ENCODE assay signal across 23 cellular contexts in genomic region chr12:49026101-49026500, GRCh38. TPM values are rescaled to one million over a fixed set of nuclear protein-coding genes. Genes with fewer than 3 reads are reported as not detected.
A peak's percentile ranks its signal among the peaks of the same experiment; 100 is the strongest.
DNase-seq lines count a peak whose midpoint lies in the region; ATAC-seq, FAIRE-seq and TF ChIP-seq lines count a peak whose summit lies in the region.
"Had no signal": no experiment of that assay in that cellular context is flagged by ENCODE, and none has a peak within 500 bp of the region (broad histone marks: within the 10 kb centered on the region; RNA-seq: fewer than 3 reads in every experiment).

No MANE protein-coding gene starts in this region.

- CTCF ChIA-PET in activated CD4-positive, alpha-beta T cell treated with anti-CD3 and anti-CD28 coated beads for 36 hours (lab: Charles Lee), result interaction anchor here (0.5 to 1.4 kb wide), 6 partner anchors 13 to 82 kb away, joined by 3 read pairs; no protein-coding TSS in a partner anchor

- H3K27ac Mint-ChIP-seq in activated CD4-positive, alpha-beta T cell treated with anti-CD3 and anti-CD28 coated beads for 36 hours, result peak overlapping the region; percentile 34
- peak overlapping the region; percentile 8 for H3K27ac Mint-ChIP-seq in T-helper 17 cell
- H3K27ac Mint-ChIP-seq in glutamatergic neuron (ENCODE audit: unreplicated experiment), result peak overlapping the region; percentile 18
- H3K27ac Mint-ChIP-seq in stimulated activated naive B cell treated with anti-CD40 and anti-IgM and Interleukin-4, amounts not matched to agents 10 μg/mL and 1 μg/mL and 100 μg/mL, for 72 hours, result peak overlapping the region; percentile 1
- H3K27ac Mint-ChIP-seq: HFFc6 had no signal

- 95 to 98% methylated on average over 21 of the region's 21 CpGs for WGBS in thyroid gland, 2 donors

- H3K9ac ChIP-seq in kidney (ENCODE audit: low read length in 2 of 2), result no peak overlapping the region
- H3K9ac ChIP-seq: KMS-11, SK-N-SH had no signal

- TF ChIP-seq POLR2A in thyroid gland (IDR thresholded peaks at IDR 0.05), result no peak

- H3K27ac ChIP-seq in thyroid gland (no peak overlapping the region), kidney (ENCODE audit: low read depth in 2 of 2, low read length in 2 of 2) (no peak overlapping the region)
- H3K27ac ChIP-seq: 22Rv1, KMS-11 had no signal

- H3K4me1 ChIP-seq in thyroid gland, result no peaks in the 10 kb centered on the region
- no peaks in the 10 kb centered on the region for H3K4me1 ChIP-seq in kidney (ENCODE audit: control insufficient read depth in 1 of 2, insufficient read depth in 1 of 2, low read depth in 1 of 2, low read length in 2 of 2)
- H3K4me1 ChIP-seq: Caco-2 had no signal

- H3K4me3 ChIP-seq in thyroid gland (replicated peaks in 1 of 3) (no peak overlapping the region), kidney (ENCODE audit: low read length in 2 of 2) (no peak overlapping the region)

- ATAC-seq in activated CD4-positive, alpha-beta T cell treated with anti-CD3 and anti-CD28 coated beads for 36 hours, result no peak
- ATAC-seq in T-helper 17 cell (no peak), HG03457 (IDR thresholded peaks at IDR 0.05; ENCODE audit: unreplicated experiment) (no peak)
- ATAC-seq in stimulated activated naive B cell treated with anti-CD40 and anti-IgM and Interleukin-4, amounts not matched to agents 10 μg/mL and 1 μg/mL and 100 μg/mL, for 72 hours (replicated peaks), result no peak

- H3K4me1 Mint-ChIP-seq in activated CD4-positive, alpha-beta T cell treated with anti-CD3 and anti-CD28 coated beads for 36 hours, result no peaks in the 10 kb centered on the region
- no peaks in the 10 kb centered on the region for H3K4me1 Mint-ChIP-seq in T-helper 17 cell
- H3K4me1 Mint-ChIP-seq in glutamatergic neuron (ENCODE audit: low read depth, unreplicated experiment), result no peaks in the 10 kb centered on the region
- H3K4me1 Mint-ChIP-seq in stimulated activated naive B cell treated with anti-CD40 and anti-IgM and Interleukin-4, amounts not matched to agents 10 μg/mL and 1 μg/mL and 100 μg/mL, for 72 hours, result peaks cover 3 to 9% of the 10 kb centered on the region in 2 donors

- no peak for FAIRE-seq in kidney (lab: Jason Lieb, UNC)
- FAIRE-seq: H54 had no signal

- POLR2A ChIA-PET in activated CD4-positive, alpha-beta T cell treated with anti-CD3 and anti-CD28 coated beads for 36 hours (lab: Charles Lee), result no interaction called here

- TF ChIP-seq CTCF in glutamatergic neuron (IDR thresholded peaks at IDR 0.05; ENCODE audit: partially characterized antibody, unreplicated experiment) (no peak), thyroid gland (IDR thresholded peaks at IDR 0.05) (no peak), kidney (IDR thresholded peaks at IDR 0.05; ENCODE audit: borderline replicate concordance, extremely low read depth, insufficient read depth) (no peak)

- no peak overlapping the region for H3K4me3 Mint-ChIP-seq in activated CD4-positive, alpha-beta T cell treated with anti-CD3 and anti-CD28 coated beads for 36 hours
- H3K4me3 Mint-ChIP-seq in T-helper 17 cell (no peak overlapping the region), glutamatergic neuron (ENCODE audit: unreplicated experiment) (no peak overlapping the region)
- H3K4me3 Mint-ChIP-seq in stimulated activated naive B cell treated with anti-CD40 and anti-IgM and Interleukin-4, amounts not matched to agents 10 μg/mL and 1 μg/mL and 100 μg/mL, for 72 hours, result no peak overlapping the region
- H3K4me3 Mint-ChIP-seq: HFFc6 had no signal

- H3K27me3 Mint-ChIP-seq in activated CD4-positive, alpha-beta T cell treated with anti-CD3 and anti-CD28 coated beads for 36 hours, result no peaks in the 10 kb centered on the region
- no peaks in the 10 kb centered on the region for H3K27me3 Mint-ChIP-seq in T-helper 17 cell
- H3K27me3 Mint-ChIP-seq in glutamatergic neuron (ENCODE audit: unreplicated experiment), result peaks cover 2% of the 10 kb centered on the region
- H3K27me3 Mint-ChIP-seq in stimulated activated naive B cell treated with anti-CD40 and anti-IgM and Interleukin-4, amounts not matched to agents 10 μg/mL and 1 μg/mL and 100 μg/mL, for 72 hours, result no peaks in the 10 kb centered on the region

- no peaks in the 10 kb centered on the region for H3K9me3 Mint-ChIP-seq in activated CD4-positive, alpha-beta T cell treated with anti-CD3 and anti-CD28 coated beads for 36 hours (ENCODE audit: low read depth)
- peaks cover 4% of the 10 kb centered on the region for H3K9me3 Mint-ChIP-seq in glutamatergic neuron (ENCODE audit: unreplicated experiment)
- no peaks in the 10 kb centered on the region for H3K9me3 Mint-ChIP-seq in stimulated activated naive B cell treated with anti-CD40 and anti-IgM and Interleukin-4, amounts not matched to agents 10 μg/mL and 1 μg/mL and 100 μg/mL, for 72 hours
- H3K9me3 Mint-ChIP-seq: HFFc6 had no signal

- H3K9me3 ChIP-seq in T-helper 17 cell (ENCODE audit: control insufficient read depth, low read length, poor library complexity, severe bottlenecking), result no peaks in the 10 kb centered on the region
- H3K9me3 ChIP-seq in thyroid gland, result no peaks in the 10 kb centered on the region
- no peaks in the 10 kb centered on the region for H3K9me3 ChIP-seq in kidney (ENCODE audit: control insufficient read depth in 1 of 2, low read length in 2 of 2)
- H3K9me3 ChIP-seq: Caco-2, SK-N-SH had no signal

- H3K36me3 ChIP-seq in thyroid gland (peaks cover 59 to 80% of the 10 kb centered on the region in 2 donors), kidney (ENCODE audit: control insufficient read depth in 1 of 2, insufficient read depth in 2 of 2, low read length in 2 of 2) (peaks cover 51 to 67% of the 10 kb centered on the region in 2 donors)

- intact Hi-C loops in activated CD4-positive, alpha-beta T cell treated with anti-CD3 and anti-CD28 coated beads for 36 hours (cut with DNase I, micrococcal nuclease), result no loop called here
- intact Hi-C loops in thyroid gland (cut with DNase I), result no loop called here
- intact Hi-C loops in kidney (cut with DNase I), result no loop called here

- peaks cover 50% of the 10 kb centered on the region for H3K36me3 Mint-ChIP-seq in activated CD4-positive, alpha-beta T cell treated with anti-CD3 and anti-CD28 coated beads for 36 hours (ENCODE audit: low read depth)
- H3K36me3 Mint-ChIP-seq in T-helper 17 cell (ENCODE audit: low read depth) (peaks cover 10% of the 10 kb centered on the region), glutamatergic neuron (ENCODE audit: unreplicated experiment) (peaks cover 6% of the 10 kb centered on the region)
- H3K36me3 Mint-ChIP-seq in stimulated activated naive B cell treated with anti-CD40 and anti-IgM and Interleukin-4, amounts not matched to agents 10 μg/mL and 1 μg/mL and 100 μg/mL, for 72 hours, result peaks cover 49 to 74% of the 10 kb centered on the region in 2 donors

- DNase-seq in activated CD4-positive, alpha-beta T cell treated with anti-CD3 and anti-CD28 coated beads for 36 hours, result no peak
- no peak for DNase-seq in activated CD4-positive, alpha-beta T cell treated with anti-CD3 and anti-CD28 coated beads, Interleukin-2, amount 50 U/mL, for 1 hour
- no peak for DNase-seq in T-helper 17 cell
- DNase-seq in glutamatergic neuron, result no peak
- no peak for DNase-seq in stimulated activated naive B cell treated with anti-CD40 and anti-IgM and Interleukin-4, amounts not matched to agents 10 μg/mL and 1 μg/mL and 100 μg/mL, for 72 hours
- no peak for DNase-seq in thyroid gland
- DNase-seq in kidney, result no peak
- DNase-seq: AML-193, GF-D8, HFFc6, NCI-H1417, NCI-H187 treated with DMSO at 0.1 percent for 48 hours, NCI-H226, NCI-H524, SHP77 treated with DMSO at 0.1 percent for 48 hours, SK-N-SH had no signal

- H3K27me3 ChIP-seq in thyroid gland, result no peaks in the 10 kb centered on the region

RNA-seq across cellular contexts. Expression of gene PRKAG1, which starts 7.5 kb away (rescaled TPM):
- 10 to 100 TPM; 54.5 to 62.6 TPM for total RNA-seq in activated CD4-positive, alpha-beta T cell treated with anti-CD3 and anti-CD28 coated beads for 36 hours
- total RNA-seq in T-helper 17 cell (10 to 100 TPM; 41.4 to 47.7 TPM), glutamatergic neuron (ENCODE audit: unreplicated experiment) (58.2 TPM), thyroid gland (10 to 100 TPM; 50.3 to 68.1 (median 59.9) TPM), kidney (57.1 TPM)
- polyA plus RNA-seq in kidney (ENCODE audit: insufficient read depth, low read depth, low replicate concordance), result 58.4 TPM

RNA-seq across cellular contexts. Expression of gene DDN, which starts 26.9 kb away (rescaled TPM):
- total RNA-seq in activated CD4-positive, alpha-beta T cell treated with anti-CD3 and anti-CD28 coated beads for 36 hours, result under 1 TPM; 0.48 to 0.61 TPM
- total RNA-seq in T-helper 17 cell (under 1 TPM; 0.62 to 0.70 TPM), glutamatergic neuron (ENCODE audit: unreplicated experiment) (6.4 TPM), thyroid gland (under 1 TPM in 2 of 4 donors, not detected in 2; 0.11 to 0.13 TPM), kidney (not detected)
- 27.0 TPM for polyA plus RNA-seq in kidney (ENCODE audit: insufficient read depth, low read depth, low replicate concordance)
- total RNA-seq: RPMI7951 had no signal

RNA-seq across cellular contexts. Expression of gene KMT2D, which starts 34.5 kb away (rescaled TPM):
- 10 to 100 TPM; 48.3 to 58.2 TPM for total RNA-seq in activated CD4-positive, alpha-beta T cell treated with anti-CD3 and anti-CD28 coated beads for 36 hours
- 100 to 1,000 TPM; 137 to 139 TPM for total RNA-seq in T-helper 17 cell
- total RNA-seq in glutamatergic neuron (ENCODE audit: unreplicated experiment), result 144 TPM
- 100 to 1,000 TPM in 1 of 4 donors, 10 to 100 TPM in 3; 42.5 to 107 (median 71.6) TPM for total RNA-seq in thyroid gland
- 89.9 TPM for total RNA-seq in kidney
- 5.0 TPM for polyA plus RNA-seq in kidney (ENCODE audit: insufficient read depth, low read depth, low replicate concordance)

RNA-seq across cellular contexts. Expression of gene RHEBL1, which starts 43.7 kb away (rescaled TPM):
- total RNA-seq in activated CD4-positive, alpha-beta T cell treated with anti-CD3 and anti-CD28 coated beads for 36 hours, result 10 to 100 TPM in 1 of 2 experiments, 1 to 10 TPM in 1; 6.7 to 13.3 TPM
- total RNA-seq in T-helper 17 cell, result 1 to 10 TPM; 7.9 to 8.1 TPM
- 2.3 TPM for total RNA-seq in glutamatergic neuron (ENCODE audit: unreplicated experiment)
- total RNA-seq in thyroid gland, result under 1 TPM in 1 of 4 donors, not detected in 3; 0.98 TPM
- total RNA-seq in kidney, result 0.69 TPM
- 0.52 TPM for polyA plus RNA-seq in kidney (ENCODE audit: insufficient read depth, low read depth, low replicate concordance)

RNA-seq across cellular contexts. Expression of gene WNT1, which starts 48.0 kb away (rescaled TPM):
- total RNA-seq in activated CD4-positive, alpha-beta T cell treated with anti-CD3 and anti-CD28 coated beads for 36 hours, result not detected
- total RNA-seq in T-helper 17 cell (1 to 10 TPM; 2.2 to 2.3 TPM), glutamatergic neuron (ENCODE audit: unreplicated experiment) (not detected), thyroid gland (not detected), kidney (not detected)
- not detected for polyA plus RNA-seq in kidney (ENCODE audit: insufficient read depth, low read depth, low replicate concordance)
- total RNA-seq: Caco-2, HFFc6, HT-29, RPMI7951 had no signal
- polyA plus RNA-seq: SK-N-SH had no signal
